Comparison of ENCODE assay signal across 23 cellular contexts in the genomic region with DNA sequence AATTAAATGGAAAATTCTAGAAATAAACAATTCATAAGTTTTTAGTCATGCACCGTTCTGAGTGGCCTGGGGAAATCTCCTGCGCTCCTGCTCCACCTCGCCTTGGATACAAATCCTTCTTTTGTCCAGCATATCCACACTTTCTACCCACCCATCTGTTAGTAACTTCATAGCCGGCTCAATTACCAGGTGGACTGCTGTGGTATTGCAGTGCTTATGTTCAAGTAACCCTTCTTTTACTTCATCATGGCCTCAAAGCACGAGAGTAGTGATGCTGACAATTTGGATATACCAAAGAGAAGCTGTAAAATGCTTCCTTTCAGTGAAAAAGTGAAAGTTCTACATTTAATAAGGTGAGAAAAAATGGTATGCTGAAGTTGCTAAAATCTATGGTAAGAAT.
DNase-seq lines count a peak whose midpoint lies in the region; ATAC-seq, FAIRE-seq and TF ChIP-seq lines count a peak whose summit lies in the region.
"Had no signal": no experiment of that assay in that cellular context is flagged by ENCODE, and none has a peak within 500 bp of the region (broad histone marks: within the 10 kb centered on the region; RNA-seq: fewer than 3 reads in every experiment).

No MANE protein-coding gene starts in this region.

- no peak for ATAC-seq in body of pancreas
- no peak for ATAC-seq in HG03520 (IDR thresholded peaks at IDR 0.05; ENCODE audit: unreplicated experiment)
- ATAC-seq: activated naive CD4-positive, alpha-beta T cell treated with anti-CD3 and anti-CD28 coated beads, Interleukin-2, amount 50 U/mL, for 72 hours; natural killer cell treated with Interleukin-12 subunit alpha and Interleukin-12 subunit beta and Interleukin-15 and Interleukin-18, amount 100 ng/mL, for 72 hours; Right ventricle myocardium inferior; WTC11 had no signal

- H3K27ac ChIP-seq in body of pancreas, result no peak overlapping the region
- H3K27ac ChIP-seq: ascending aorta, ovary, right atrium auricular region, testis, vagina had no signal

- DNase-seq in GM18507 (ENCODE audit: extremely low spot score, insufficient read length, low read depth) (no peak), NAMALWA (ENCODE audit: low spot score) (peak; percentile 19), epithelial cell of esophagus (ENCODE audit: low read depth) (no peak), body of pancreas (no peak)
- no peak for DNase-seq in activated naive CD4-positive, alpha-beta T cell treated with anti-CD3 and anti-CD28 coated beads, Interleukin-2, amount 50 U/mL, for 16 hours
- DNase-seq: caudate nucleus; NCI-H524 treated with DMSO at 0.1 percent for 48 hours; ovary; stimulated activated CD4-positive, alpha-beta T cell treated with anti-CD3 and anti-CD28 coated beads, Interleukin-4, amount 100 ng/mL, for 24 hours; stimulated activated naive CD4-positive, alpha-beta T cell; T-helper 9 cell; testis had no signal

- 64 to 75% methylated on average over 5 of the region's 5 CpGs for WGBS in body of pancreas, 2 donors

- no peaks in the 10 kb centered on the region for H3K27me3 ChIP-seq in body of pancreas
- H3K27me3 ChIP-seq: ascending aorta, ovary, right atrium auricular region, testis, vagina had no signal

- TF ChIP-seq CTCF in GM12872 (IDR thresholded peaks at IDR 0.05; ENCODE audit: insufficient read depth, low read depth, low read length) (peak; percentile 35; the same call in 1 of the 3 replicates), epithelial cell of esophagus (IDR thresholded peaks at IDR 0.05; ENCODE audit: insufficient read depth, low read depth, low read length, missing control alignments) (peak; percentile 16), body of pancreas (IDR thresholded peaks at IDR 0.05) (no peak)

- H3K4me1 ChIP-seq in body of pancreas, result no peaks in the 10 kb centered on the region
- H3K4me1 ChIP-seq: ascending aorta, right atrium auricular region, testis, vagina had no signal

- no peak overlapping the region for H3K4me3 ChIP-seq in epithelial cell of esophagus (ENCODE audit: low read length)
- H3K4me3 ChIP-seq in body of pancreas, result no peak overlapping the region
- H3K4me3 ChIP-seq: ascending aorta, ovary, right atrium auricular region, testis, vagina had no signal

- H3K36me3 ChIP-seq in body of pancreas (replicated peaks in 1 of 2; ENCODE audit: insufficient read depth in 1 of 2, low read depth in 2 of 2), result no peaks in the 10 kb centered on the region
- H3K36me3 ChIP-seq: ascending aorta, ovary, right atrium auricular region, vagina had no signal

- intact Hi-C loops in body of pancreas (cut with DNase I), result no loop called here

- no peaks in the 10 kb centered on the region for H3K9me3 ChIP-seq in body of pancreas
- H3K9me3 ChIP-seq: ovary, testis, vagina had no signal

- peak; percentile 49 for FAIRE-seq in GM18507 (lab: Jason Lieb, UNC)
- FAIRE-seq: endometrium, keratinocyte had no signal

- TF ChIP-seq POLR2A in body of pancreas (IDR thresholded peaks at IDR 0.05), result no peak

Comparison
In these comparisons a context has a peak if more than half of its experiments do, and no peak if none do; other contexts are left out.
1. CTCF ChIP-seq: peak in GM12872 (single experiment) and epithelial cell of esophagus (single experiment); none in body of pancreas (0 of 7).